ENCODE assay signal across 1 cellular context in the genomic region with DNA sequence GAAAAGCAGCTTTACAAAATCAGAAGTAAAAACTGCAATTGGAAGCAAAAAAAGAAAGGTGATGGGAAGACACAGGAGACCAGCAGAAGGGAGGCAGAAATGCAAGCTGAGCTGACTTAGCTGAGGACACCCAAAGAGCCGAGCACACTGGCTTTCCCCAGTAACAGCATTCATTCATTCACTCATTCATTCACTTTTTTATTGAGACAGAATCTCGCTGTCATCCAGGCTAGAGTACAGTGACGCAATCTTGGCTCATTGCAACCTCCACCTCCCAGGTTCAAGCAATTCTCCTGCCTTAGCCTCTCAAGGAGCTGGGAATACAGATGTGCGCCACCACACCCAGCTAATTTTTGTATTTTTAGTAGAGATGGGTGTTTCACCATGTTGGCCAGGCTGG.
TF ChIP-seq lines count a peak whose summit lies in the region.

No MANE protein-coding gene starts in this region.

TF ChIP-seq in GM23338, 12 proteins besides CTCF, POLR2A, EP300 and RAD21 (continued from another document):
- TF ChIP-seq ZNF462 (CRISPR knock-in tag; IDR thresholded peaks at IDR 0.05), result no peak
- no peak for TF ChIP-seq REST (IDR thresholded peaks at IDR 0.05; ENCODE audit: unreplicated experiment)
